In genomic region chr6:6712979-6713514, GRCh38 we compare ENCODE assay signal across 1 cellular context.
A peak's percentile ranks its signal among the peaks of the same experiment; 100 is the strongest.
TF ChIP-seq lines count a peak whose summit lies in the region.

No MANE protein-coding gene starts in this region.

TF ChIP-seq in K562, 482 proteins besides CTCF, POLR2A, EP300 and RAD21 (continued from another document):
- TF ChIP-seq MTA3 (IDR thresholded peaks at IDR 0.05; ENCODE audit: borderline replicate concordance) (0 out of 2 replicates have a peak, but pooled peaks have one; percentile 11), ZNF24 (IDR thresholded peaks at IDR 0.05) (no peak), ZBTB11 (CRISPR knock-in tag; IDR thresholded peaks at IDR 0.05) (0 out of 6 replicates have a peak, but pooled peaks of 1 of the 3 experiments have one; percentile 14), ZNF551 (CRISPR knock-in tag; IDR thresholded peaks at IDR 0.05) (no peak), BACH1 (tag; IDR thresholded peaks at IDR 0.05) (peak; percentile 4; the same call in 1 of the 2 replicates), MEF2D (tag; conservative IDR thresholded peaks at IDR 0.05; ENCODE audit: low read depth) (peak; percentile 32; the same call in 1 of the 2 replicates), TOE1 (IDR thresholded peaks at IDR 0.05; ENCODE audit: borderline replicate concordance) (no peak), TOE1 (CRISPR knock-in tag; IDR thresholded peaks at IDR 0.05; ENCODE audit: borderline replicate concordance, low read depth) (0 out of 2 replicates have a peak, but pooled peaks have one; percentile 54), FOXJ3 (CRISPR knock-in tag; IDR thresholded peaks at IDR 0.05) (no peak), NR2C2 (CRISPR knock-in tag; IDR thresholded peaks at IDR 0.05) (0 out of 2 replicates have a peak, but pooled peaks have one; percentile 25), NR2C2 (tag; IDR thresholded peaks at IDR 0.05) (no peak), SIN3B (IDR thresholded peaks at IDR 0.05; ENCODE audit: low read depth) (no peak), MCM5 (IDR thresholded peaks at IDR 0.05; ENCODE audit: low read depth) (no peak), GABPB1 (CRISPR knock-in tag; IDR thresholded peaks at IDR 0.05) (0 out of 2 replicates have a peak, but pooled peaks have one; percentile 50)
- TF ChIP-seq, protein P1, sequence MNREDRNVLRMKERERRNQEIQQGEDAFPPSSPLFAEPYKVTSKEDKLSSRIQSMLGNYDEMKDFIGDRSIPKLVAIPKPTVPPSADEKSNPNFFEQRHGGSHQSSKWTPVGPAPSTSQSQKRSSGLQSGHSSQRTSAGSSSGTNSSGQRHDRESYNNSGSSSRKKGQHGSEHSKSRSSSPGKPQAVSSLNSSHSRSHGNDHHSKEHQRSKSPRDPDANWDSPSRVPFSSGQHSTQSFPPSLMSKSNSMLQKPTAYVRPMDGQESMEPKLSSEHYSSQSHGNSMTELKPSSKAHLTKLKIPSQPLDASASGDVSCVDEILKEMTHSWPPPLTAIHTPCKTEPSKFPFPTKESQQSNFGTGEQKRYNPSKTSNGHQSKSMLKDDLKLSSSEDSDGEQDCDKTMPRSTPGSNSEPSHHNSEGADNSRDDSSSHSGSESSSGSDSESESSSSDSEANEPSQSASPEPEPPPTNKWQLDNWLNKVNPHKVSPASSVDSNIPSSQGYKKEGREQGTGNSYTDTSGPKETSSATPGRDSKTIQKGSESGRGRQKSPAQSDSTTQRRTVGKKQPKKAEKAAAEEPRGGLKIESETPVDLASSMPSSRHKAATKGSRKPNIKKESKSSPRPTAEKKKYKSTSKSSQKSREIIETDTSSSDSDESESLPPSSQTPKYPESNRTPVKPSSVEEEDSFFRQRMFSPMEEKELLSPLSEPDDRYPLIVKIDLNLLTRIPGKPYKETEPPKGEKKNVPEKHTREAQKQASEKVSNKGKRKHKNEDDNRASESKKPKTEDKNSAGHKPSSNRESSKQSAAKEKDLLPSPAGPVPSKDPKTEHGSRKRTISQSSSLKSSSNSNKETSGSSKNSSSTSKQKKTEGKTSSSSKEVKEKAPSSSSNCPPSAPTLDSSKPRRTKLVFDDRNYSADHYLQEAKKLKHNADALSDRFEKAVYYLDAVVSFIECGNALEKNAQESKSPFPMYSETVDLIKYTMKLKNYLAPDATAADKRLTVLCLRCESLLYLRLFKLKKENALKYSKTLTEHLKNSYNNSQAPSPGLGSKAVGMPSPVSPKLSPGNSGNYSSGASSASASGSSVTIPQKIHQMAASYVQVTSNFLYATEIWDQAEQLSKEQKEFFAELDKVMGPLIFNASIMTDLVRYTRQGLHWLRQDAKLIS (CRISPR knock-in tag; IDR thresholded peaks at IDR 0.05) = 0 out of 2 replicates have a peak, but pooled peaks have one; percentile 4
